ENCODE assay signal across 19 cellular contexts in genomic region chr20:53283597-53283996, GRCh38.
DNase-seq lines count a peak whose midpoint lies in the region; ATAC-seq and TF ChIP-seq lines count a peak whose summit lies in the region.
"Had no signal": no experiment of that assay in that cellular context is flagged by ENCODE, and none has a peak within 500 bp of the region (broad histone marks: within the 10 kb centered on the region; RNA-seq: fewer than 3 reads in every experiment).

No MANE protein-coding gene starts in this region.

- ATAC-seq in GM19463 (IDR thresholded peaks at IDR 0.05; ENCODE audit: unreplicated experiment), result no peak
- ATAC-seq: CD8-positive, alpha-beta T cell; GM12878 had no signal

- in situ Hi-C loops in transverse colon (cut with MboI; ENCODE audit: low pct_ligation_motif_present in 1 of 4, low pct_unique_long_range_greater_than_20kb in 1 of 4, low sequenced_read_pairs in 3 of 4), result no loop called here

- H3K9me3 ChIP-seq in BE2C (no peaks in the 10 kb centered on the region), HUES48 (ENCODE audit: control insufficient read depth, insufficient read depth, low read length) (no peaks in the 10 kb centered on the region), endocrine pancreas (ENCODE audit: control insufficient read depth, low read length) (no peaks in the 10 kb centered on the region), esophagus muscularis mucosa (no peaks in the 10 kb centered on the region), transverse colon (no peaks in the 10 kb centered on the region)

- WGBS in esophagus muscularis mucosa, result 72% methylated on average over 3 of the region's 3 CpGs
- 71 to 73% methylated on average over 3 of the region's 3 CpGs for WGBS in transverse colon (ENCODE audit: low coverage in 1 of 2), 2 donors

- TF ChIP-seq CTCF in BE2C (IDR thresholded peaks at IDR 0.05; ENCODE audit: low read depth, low read length) (no peak), esophagus muscularis mucosa (IDR thresholded peaks at IDR 0.05) (no peak), transverse colon (IDR thresholded peaks at IDR 0.05) (no peak)

- H3K4me1 ChIP-seq in BE2C (no peaks in the 10 kb centered on the region; the same call in 1 of the 2 replicates), HUES48 (ENCODE audit: control insufficient read depth, insufficient read depth, low read length) (peaks cover 42% of the 10 kb centered on the region), endocrine pancreas (ENCODE audit: control insufficient read depth, insufficient read depth, low read length) (no peaks in the 10 kb centered on the region), esophagus muscularis mucosa (no peaks in the 10 kb centered on the region), transverse colon (no peaks in the 10 kb centered on the region)
- H3K4me1 ChIP-seq: BLaER1 treated with 17β-estradiol and CSF1 and Interleukin-3, amounts not matched to agents 10 nM and 100 nM had no signal

- H3K4me3 ChIP-seq in BE2C (ENCODE audit: low read depth, low read length) (peak overlapping the region; percentile 45), HUES48 (ENCODE audit: low read depth, low read length) (no peak overlapping the region), endocrine pancreas (ENCODE audit: control insufficient read depth, insufficient read depth, low read length) (peak overlapping the region; percentile 26), esophagus muscularis mucosa (no peak overlapping the region), transverse colon (no peak overlapping the region)
- H3K4me3 ChIP-seq: BLaER1 treated with 17β-estradiol and CSF1 and Interleukin-3, amounts not matched to agents 10 nM and 100 nM; GM12878; GM23248 had no signal

- H3K27me3 ChIP-seq in BE2C, result no peaks in the 10 kb centered on the region
- H3K27me3 ChIP-seq in HUES48 (ENCODE audit: control insufficient read depth, insufficient read depth, low read length), result no peaks in the 10 kb centered on the region
- no peaks in the 10 kb centered on the region for H3K27me3 ChIP-seq in endocrine pancreas (ENCODE audit: control insufficient read depth, insufficient read depth, low read length)
- no peaks in the 10 kb centered on the region for H3K27me3 ChIP-seq in esophagus muscularis mucosa
- no peaks in the 10 kb centered on the region for H3K27me3 ChIP-seq in transverse colon
- H3K27me3 ChIP-seq: BLaER1 treated with 17β-estradiol and CSF1 and Interleukin-3, amounts not matched to agents 10 nM and 100 nM had no signal

- intact Hi-C loops in esophagus muscularis mucosa (cut with DNase I), result no loop called here
- intact Hi-C loops in transverse colon (cut with DNase I; ENCODE audit: low total_unique reads), result no loop called here

- no peak for TF ChIP-seq EP300 in esophagus muscularis mucosa (IDR thresholded peaks at IDR 0.05)
- no peak for TF ChIP-seq EP300 in transverse colon (IDR thresholded peaks at IDR 0.05; ENCODE audit: low read depth)

- DNase-seq in BE2C (peak; percentile 17), SK-N-DZ (ENCODE audit: low spot score) (peak; percentile 80), esophagus muscularis mucosa (ENCODE audit: extremely low spot score) (no peak), NCI-H510A treated with DMSO at 0.1 percent for 48 hours (lab: John Stamatoyannopoulos, UW) (no peak), transverse colon (no peak)
- DNase-seq: 8988T; Calu3; CD8-positive, alpha-beta T cell; DMS 273 treated with DMSO at 0.1 percent for 48 hours; DMS53; DND-41; EL; GM23248; H7 had no signal

- no peak overlapping the region for H3K9ac ChIP-seq in HUES48 (ENCODE audit: low read depth, low read length)
- no peak overlapping the region for H3K9ac ChIP-seq in endocrine pancreas (ENCODE audit: control insufficient read depth, insufficient read depth, low read length)
- H3K9ac ChIP-seq: BLaER1 treated with 17β-estradiol and CSF1 and Interleukin-3, amounts not matched to agents 10 nM and 100 nM; GM23248 had no signal

- H3K36me3 ChIP-seq in BE2C, result no peaks in the 10 kb centered on the region
- H3K36me3 ChIP-seq in HUES48 (ENCODE audit: control insufficient read depth, insufficient read depth, low read length), result no peaks in the 10 kb centered on the region
- no peaks in the 10 kb centered on the region for H3K36me3 ChIP-seq in endocrine pancreas (ENCODE audit: control insufficient read depth, insufficient read depth, low read length)
- no peaks in the 10 kb centered on the region for H3K36me3 ChIP-seq in esophagus muscularis mucosa
- H3K36me3 ChIP-seq in transverse colon, result no peaks in the 10 kb centered on the region
- H3K36me3 ChIP-seq: BLaER1 treated with 17β-estradiol and CSF1 and Interleukin-3, amounts not matched to agents 10 nM and 100 nM had no signal

- H3K27ac ChIP-seq in HUES48 (ENCODE audit: low read depth, low read length) (peak overlapping the region; percentile 84), esophagus muscularis mucosa (replicated peaks in 1 of 4) (no peak overlapping the region), transverse colon (no peak overlapping the region)
- H3K27ac ChIP-seq: BLaER1 treated with 17β-estradiol and CSF1 and Interleukin-3, amounts not matched to agents 10 nM and 100 nM; GM23248 had no signal

- TF ChIP-seq POLR2A in esophagus muscularis mucosa (IDR thresholded peaks at IDR 0.05; ENCODE audit: low read depth) (no peak), transverse colon (IDR thresholded peaks at IDR 0.05) (no peak)

Comparison
In these comparisons a context has a peak if more than half of its experiments do, and no peak if none do; other contexts are left out.
1. DNase-seq: peak in BE2C (single experiment) and SK-N-DZ (single experiment); none in esophagus muscularis mucosa (single experiment), NCI-H510A treated with DMSO at 0.1 percent for 48 hours (single experiment) and transverse colon (single experiment).
2. H3K4me3 ChIP-seq: peak in BE2C (single experiment) and endocrine pancreas (single experiment); none in HUES48 (single experiment), esophagus muscularis mucosa (0 of 4) and transverse colon (0 of 4).